Comparison of ENCODE assay signal across 12 cellular contexts in the genomic region with DNA sequence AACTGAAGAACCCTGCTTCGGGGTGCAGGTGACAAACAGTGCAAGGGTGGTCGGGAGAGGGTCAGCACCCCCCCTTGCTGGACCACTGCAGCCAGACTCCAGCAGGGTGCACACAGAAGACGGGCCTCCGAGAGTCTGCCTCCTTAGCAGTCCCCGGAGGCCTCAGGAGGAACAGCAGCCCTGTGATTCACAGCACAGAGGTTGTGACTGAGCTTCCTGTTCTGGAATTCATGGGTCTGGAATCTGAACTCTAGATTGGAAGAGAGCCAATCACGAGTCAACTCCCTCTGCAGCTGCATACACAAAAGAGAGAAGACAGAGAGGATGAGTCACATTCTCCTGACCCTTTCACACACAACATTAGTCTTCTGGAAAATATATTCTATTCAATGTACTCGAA.
DNase-seq lines count a peak whose midpoint lies in the region; ATAC-seq, FAIRE-seq and TF ChIP-seq lines count a peak whose summit lies in the region.
"Had no signal": no experiment of that assay in that cellular context is flagged by ENCODE, and none has a peak within 500 bp of the region (broad histone marks: within the 10 kb centered on the region; RNA-seq: fewer than 3 reads in every experiment).

No MANE protein-coding gene starts in this region.

- H3K9me3 Mint-ChIP-seq in stimulated activated memory B cell treated with anti-CD40 and anti-IgM and Interleukin-4, amounts not matched to agents 10 μg/mL and 1 μg/mL and 100 μg/mL, for 72 hours, result peaks cover 14% of the 10 kb centered on the region

- H3K9me3 ChIP-seq in A673 (ENCODE audit: low read depth, low read length, poor library complexity, severe bottlenecking) (no peaks in the 10 kb centered on the region), OCI-LY7 (ENCODE audit: low read length) (no peaks in the 10 kb centered on the region)

- no peaks in the 10 kb centered on the region for H3K36me3 Mint-ChIP-seq in stimulated activated memory B cell treated with anti-CD40 and anti-IgM and Interleukin-4, amounts not matched to agents 10 μg/mL and 1 μg/mL and 100 μg/mL, for 72 hours
- H3K36me3 Mint-ChIP-seq: memory B cell had no signal

- FAIRE-seq in D721Med (lab: Jason Lieb, UNC), result no peak

- ATAC-seq in HG03378 (IDR thresholded peaks at IDR 0.05; ENCODE audit: unreplicated experiment), result no peak
- ATAC-seq in stimulated activated memory B cell treated with anti-CD40 and anti-IgM and Interleukin-4, amounts not matched to agents 10 μg/mL and 1 μg/mL and 100 μg/mL, for 72 hours, result no peak

- H3K36me3 ChIP-seq in A673 (ENCODE audit: insufficient read depth, low read length, poor library complexity, severe bottlenecking) (no peaks in the 10 kb centered on the region), OCI-LY7 (ENCODE audit: insufficient read depth, low read length) (no peaks in the 10 kb centered on the region)

- no peaks in the 10 kb centered on the region for H4K20me1 ChIP-seq in OCI-LY7 (ENCODE audit: insufficient read depth, low read length)

- BruUV-seq in A673 (replicated peaks; lab: Mats Ljungman, UMichigan), result no TSS peak
- BruUV-seq in OCI-LY7 (replicated peaks; lab: Mats Ljungman, UMichigan), result no TSS peak

- H3K27me3 Mint-ChIP-seq in stimulated activated memory B cell treated with anti-CD40 and anti-IgM and Interleukin-4, amounts not matched to agents 10 μg/mL and 1 μg/mL and 100 μg/mL, for 72 hours, result no peaks in the 10 kb centered on the region
- H3K27me3 Mint-ChIP-seq: memory B cell had no signal

- DNase-seq in A673 (ENCODE audit: low spot score) (peak; percentile 77), HK-2 (ENCODE audit: unreplicated experiment) (peak; percentile 32), amniotic epithelial cell (ENCODE audit: low read depth) (peak; percentile 73), iPS-NIHi7 (ENCODE audit: extremely low spot score) (peak; percentile 16), D721Med (ENCODE audit: insufficient read length, low spot score) (no peak), OCI-LY7 (ENCODE audit: low spot score) (no peak)
- DNase-seq: activated CD4-positive, alpha-beta T cell treated with anti-CD3 and anti-CD28 coated beads for 48 hours; stimulated activated CD4-positive, alpha-beta T cell treated with anti-CD3 and anti-CD28 coated beads, Interleukin-4, amount 100 ng/mL, for 4 hours had no signal

- POLR2A ChIA-PET in A673 (lab: Charles Lee; ENCODE audit: low non-redundant PET), result interaction anchor here (0.6 kb wide), 1 partner anchor 33 kb away, joined by 3 read pairs; no protein-coding TSS in a partner anchor
- POLR2A ChIA-PET in OCI-LY7 (lab: Charles Lee), result no interaction called here

- no peaks in the 10 kb centered on the region for H3K9me2 ChIP-seq in OCI-LY7 (ENCODE audit: insufficient read depth, low read length)

- intact Hi-C loops in A673 (cut with micrococcal nuclease; ENCODE audit: unreplicated experiment) (loop anchor here (2.0 kb wide), 2 partner anchors 559 to 757 kb away; no protein-coding TSS in a partner anchor), OCI-LY7 (cut with micrococcal nuclease; ENCODE audit: unreplicated experiment) (no loop called here)

- H3K4me1 Mint-ChIP-seq in stimulated activated memory B cell treated with anti-CD40 and anti-IgM and Interleukin-4, amounts not matched to agents 10 μg/mL and 1 μg/mL and 100 μg/mL, for 72 hours, result no peaks in the 10 kb centered on the region
- H3K4me1 Mint-ChIP-seq: memory B cell had no signal

- H2AFZ ChIP-seq in OCI-LY7 (ENCODE audit: low read length), result no peak overlapping the region

- no peaks in the 10 kb centered on the region for H3K79me2 ChIP-seq in OCI-LY7 (ENCODE audit: insufficient read depth, low read depth, low read length)

- TF ChIP-seq CTCF in A673 (conservative IDR thresholded peaks at IDR 0.05; ENCODE audit: low read depth, low read length), result 0 out of 2 replicates have a peak, but pooled peaks have one; percentile 23
- no peak for TF ChIP-seq CTCF in D721Med (IDR thresholded peaks at IDR 0.05; ENCODE audit: insufficient read depth, missing control alignments)
- no peak for TF ChIP-seq CTCF in OCI-LY7 (conservative IDR thresholded peaks at IDR 0.05; ENCODE audit: low read length)

- H3K4me3 ChIP-seq in A673 (ENCODE audit: low read depth, low read length, poor library complexity, severe bottlenecking) (no peak overlapping the region), OCI-LY7 (ENCODE audit: low read depth, low read length, poor library complexity, severe bottlenecking) (no peak overlapping the region)

- H3K4me3 Mint-ChIP-seq in stimulated activated memory B cell treated with anti-CD40 and anti-IgM and Interleukin-4, amounts not matched to agents 10 μg/mL and 1 μg/mL and 100 μg/mL, for 72 hours, result no peak overlapping the region
- H3K4me3 Mint-ChIP-seq: memory B cell had no signal

- H3K4me1 ChIP-seq in A673 (ENCODE audit: insufficient read depth, low read length, poor library complexity, severe bottlenecking), result peaks cover 4% of the 10 kb centered on the region
- no peaks in the 10 kb centered on the region for H3K4me1 ChIP-seq in OCI-LY7 (ENCODE audit: insufficient read depth, low read length, poor library complexity, severe bottlenecking)

- no peak overlapping the region for H3K27ac Mint-ChIP-seq in stimulated activated memory B cell treated with anti-CD40 and anti-IgM and Interleukin-4, amounts not matched to agents 10 μg/mL and 1 μg/mL and 100 μg/mL, for 72 hours
- H3K27ac Mint-ChIP-seq: memory B cell had no signal

- H3K4me2 ChIP-seq in OCI-LY7 (ENCODE audit: low read length), result no peak overlapping the region

- no peak overlapping the region for H3K27ac ChIP-seq in A673 (ENCODE audit: low read depth, low read length, poor library complexity, severe bottlenecking)
- H3K27ac ChIP-seq in OCI-LY7 (ENCODE audit: low read depth, low read length, poor library complexity, severe bottlenecking), result no peak overlapping the region
- H3K27ac ChIP-seq: C4-2B had no signal

- no peaks in the 10 kb centered on the region for H3K27me3 ChIP-seq in A673 (replicated peaks; ENCODE audit: insufficient read depth, low read depth, low read length, poor library complexity)

- CTCF ChIA-PET in A673 (lab: Charles Lee), result no interaction called here
- CTCF ChIA-PET in OCI-LY7 (lab: Charles Lee; ENCODE audit: unreplicated experiment), result no interaction called here

Comparison
In these comparisons a context has a peak if more than half of its experiments do, and no peak if none do; other contexts are left out.
1. DNase-seq: peak in A673 (single experiment), HK-2 (single experiment), amniotic epithelial cell (single experiment) and iPS-NIHi7 (single experiment); none in D721Med (single experiment) and OCI-LY7 (single experiment).